Comparison of ENCODE assay signal across 1 cellular context in genomic region chr10:15149042-15149771, GRCh38.
TF ChIP-seq lines count a peak whose summit lies in the region.

No MANE protein-coding gene starts in this region.

TF ChIP-seq in H1, 55 proteins besides CTCF, POLR2A, EP300 and RAD21:
- TF ChIP-seq CHD7 (IDR thresholded peaks at IDR 0.05; ENCODE audit: insufficient replicate concordance, low read length) (no peak), TCF12 (IDR thresholded peaks at IDR 0.05; ENCODE audit: low read depth, low read length) (no peak), EGR1 (IDR thresholded peaks at IDR 0.05; ENCODE audit: borderline replicate concordance, low read depth, low read length) (no peak), ZNF274 (IDR thresholded peaks at IDR 0.05; ENCODE audit: borderline replicate concordance, extremely low read depth, low read length) (no peak), SP4 (IDR thresholded peaks at IDR 0.05; ENCODE audit: low read length) (no peak), GTF2F1 (IDR thresholded peaks at IDR 0.05; ENCODE audit: borderline replicate concordance, low read depth, low read length) (no peak), KDM4A (IDR thresholded peaks at IDR 0.05; ENCODE audit: low read depth, low read length, severe bottlenecking) (no peak), EZH2 (IDR thresholded peaks at IDR 0.05; ENCODE audit: low read depth, low read length, severe bottlenecking) (no peak), TEAD4 (IDR thresholded peaks at IDR 0.05; ENCODE audit: low read depth, low read length) (no peak), CBX8 (IDR thresholded peaks at IDR 0.05; ENCODE audit: borderline replicate concordance, low read depth, low read length) (no peak), SP1 (IDR thresholded peaks at IDR 0.05; ENCODE audit: low read depth, low read length) (no peak), CEBPB (IDR thresholded peaks at IDR 0.05; ENCODE audit: low read depth, low read length) (no peak), ASH2L (IDR thresholded peaks at IDR 0.05; ENCODE audit: low read length) (no peak), RXRA (IDR thresholded peaks at IDR 0.05; ENCODE audit: insufficient read depth, low read depth, low read length) (no peak)
- TF ChIP-seq, protein P1, sequence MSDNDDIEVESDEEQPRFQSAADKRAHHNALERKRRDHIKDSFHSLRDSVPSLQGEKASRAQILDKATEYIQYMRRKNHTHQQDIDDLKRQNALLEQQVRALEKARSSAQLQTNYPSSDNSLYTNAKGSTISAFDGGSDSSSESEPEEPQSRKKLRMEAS (IDR thresholded peaks at IDR 0.05), result no peak
